In the genomic region with DNA sequence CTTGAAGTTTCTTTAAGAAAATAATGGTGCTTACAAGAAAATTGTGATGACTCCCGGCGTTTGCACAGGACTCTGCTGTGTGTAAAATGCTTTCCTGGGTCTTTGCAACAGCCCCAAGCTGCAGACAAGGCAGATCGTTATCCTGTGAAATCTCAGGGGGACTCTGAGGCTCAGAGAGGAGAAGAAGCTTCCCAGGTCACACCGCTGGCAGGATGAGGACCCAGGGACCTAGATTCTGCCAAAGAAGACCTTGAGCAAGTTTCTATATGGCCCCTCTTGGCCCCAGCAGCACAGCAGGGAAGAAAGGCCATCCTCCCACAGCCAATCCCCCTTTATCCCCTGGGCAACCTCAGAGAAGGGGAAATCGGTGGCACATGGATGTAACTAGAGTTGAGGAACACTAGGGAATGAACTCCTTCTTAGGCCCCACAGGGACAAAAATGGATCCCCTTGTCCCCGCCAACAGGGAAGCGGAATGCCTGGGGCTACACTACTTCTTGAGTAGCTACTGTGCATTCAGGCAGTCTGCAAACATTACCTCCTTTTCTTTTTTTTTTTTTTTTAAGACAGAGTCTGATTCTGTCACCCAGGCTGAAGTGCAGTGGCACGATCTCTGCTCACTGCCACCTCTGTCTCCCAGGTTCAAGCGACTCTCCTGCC, we compare ENCODE assay signal across 12 cellular contexts.
DNase-seq lines count a peak whose midpoint lies in the region; ATAC-seq, FAIRE-seq and TF ChIP-seq lines count a peak whose summit lies in the region.
"Had no signal": no experiment of that assay in that cellular context is flagged by ENCODE, and none has a peak within 500 bp of the region (broad histone marks: within the 10 kb centered on the region; RNA-seq: fewer than 3 reads in every experiment).

No MANE protein-coding gene starts in this region.

- peaks cover 0 to 20% (median 0%) of the 10 kb centered on the region in 7 donors for H3K27me3 ChIP-seq in heart right ventricle
- H3K27me3 ChIP-seq in esophagus squamous epithelium: peaks cover 0 to 7% (median 0%) of the 10 kb centered on the region in 4 donors
- no peaks in the 10 kb centered on the region for H3K27me3 ChIP-seq in pancreas
- no peaks in the 10 kb centered on the region for H3K27me3 ChIP-seq in transverse colon

- in situ Hi-C loops in transverse colon (cut with MboI; ENCODE audit: low pct_ligation_motif_present in 1 of 4, low pct_unique_long_range_greater_than_20kb in 1 of 4, low sequenced_read_pairs in 3 of 4): no loop called here

- peaks cover 0 to 3% of the 10 kb centered on the region in 2 donors for H3K4me1 Mint-ChIP-seq in stimulated activated naive B cell treated with anti-CD40 and anti-IgM and Interleukin-4, amounts not matched to agents 10 μg/mL and 1 μg/mL and 100 μg/mL, for 72 hours

- H3K27me3 Mint-ChIP-seq in stimulated activated naive B cell treated with anti-CD40 and anti-IgM and Interleukin-4, amounts not matched to agents 10 μg/mL and 1 μg/mL and 100 μg/mL, for 72 hours: peaks cover 39 to 66% of the 10 kb centered on the region in 2 donors

- H3K9me3 Mint-ChIP-seq in stimulated activated naive B cell treated with anti-CD40 and anti-IgM and Interleukin-4, amounts not matched to agents 10 μg/mL and 1 μg/mL and 100 μg/mL, for 72 hours: no peaks in the 10 kb centered on the region
- H3K9me3 Mint-ChIP-seq: activated T-helper 2 cell treated with anti-CD3 and anti-CD28 coated beads, Interferon-gamma antibody, Interleukin-2, Interleukin-4, amounts not matched to agents 10 μg/mL and 5 μg/mL and 100 μg/mL, durations not matched to agents 14 hours and 24 hours and 36 hours had no signal

- H3K27ac ChIP-seq in heart right ventricle (peak overlapping the region in 7 of 10 donors; percentile 26 to 76 (median 62)), esophagus squamous epithelium (peak overlapping the region in 3 of 4 donors; percentile 40 to 78 (median 71)), pancreas (peak overlapping the region in 3 of 4 donors; percentile 49 to 76 (median 67)), transverse colon (peak overlapping the region; percentile 59 to 82 (median 78))
- H3K27ac ChIP-seq: epithelial cell of prostate had no signal

- H3K27ac Mint-ChIP-seq in stimulated activated naive B cell treated with anti-CD40 and anti-IgM and Interleukin-4, amounts not matched to agents 10 μg/mL and 1 μg/mL and 100 μg/mL, for 72 hours: no peak overlapping the region
- H3K27ac Mint-ChIP-seq: activated T-helper 2 cell treated with anti-CD3 and anti-CD28 coated beads, Interferon-gamma antibody, Interleukin-2, Interleukin-4, amounts not matched to agents 10 μg/mL and 5 μg/mL and 100 μg/mL, durations not matched to agents 14 hours and 24 hours and 36 hours; T-helper 17 cell had no signal

- no peak overlapping the region for H3K4me3 ChIP-seq in heart right ventricle
- H3K4me3 ChIP-seq in esophagus squamous epithelium: no peak overlapping the region
- H3K4me3 ChIP-seq in pancreas: no peak overlapping the region
- no peak overlapping the region for H3K4me3 ChIP-seq in transverse colon

- no peaks in the 10 kb centered on the region for H3K36me3 ChIP-seq in heart right ventricle
- no peaks in the 10 kb centered on the region for H3K36me3 ChIP-seq in esophagus squamous epithelium
- no peaks in the 10 kb centered on the region for H3K36me3 ChIP-seq in pancreas
- no peaks in the 10 kb centered on the region for H3K36me3 ChIP-seq in transverse colon

- 79 to 83% methylated on average over 9 of the region's 9 CpGs for WGBS in heart right ventricle, 2 donors
- 63 to 73% methylated on average over 8 to 9 of the region's 9 CpGs for WGBS in esophagus squamous epithelium, 2 donors
- 83 to 88% methylated on average over 9 of the region's 9 CpGs for WGBS in pancreas, 2 donors
- WGBS in transverse colon (ENCODE audit: low coverage in 1 of 2), 2 donors: 76% methylated on average over 4 to 9 of the region's 9 CpGs

- H3K4me3 Mint-ChIP-seq in stimulated activated naive B cell treated with anti-CD40 and anti-IgM and Interleukin-4, amounts not matched to agents 10 μg/mL and 1 μg/mL and 100 μg/mL, for 72 hours: no peak overlapping the region
- H3K4me3 Mint-ChIP-seq: T-helper 17 cell had no signal

- FAIRE-seq in pancreas (lab: Jason Lieb, UNC): no peak
- FAIRE-seq: urothelium cell line had no signal

- ATAC-seq in heart right ventricle (no peak), Right ventricle myocardium superior (ENCODE audit: poor library complexity) (no peak), pancreas (no peak)
- ATAC-seq in stimulated activated naive B cell treated with anti-CD40 and anti-IgM and Interleukin-4, amounts not matched to agents 10 μg/mL and 1 μg/mL and 100 μg/mL, for 72 hours (replicated peaks): no peak
- ATAC-seq: T-helper 17 cell had no signal

- intact Hi-C loops in heart right ventricle (cut with DNase I): loop anchor here in 2 of 10 donors (5.0 to 10.0 kb wide), 2 partner anchors 136 to 274 kb away; no protein-coding TSS in a partner anchor
- intact Hi-C loops in Right ventricle myocardium superior (cut with DNase I): no loop called here
- intact Hi-C loops in esophagus squamous epithelium (cut with DNase I): no loop called here
- intact Hi-C loops in pancreas (cut with DNase I): no loop called here
- intact Hi-C loops in transverse colon (cut with DNase I; ENCODE audit: low total_unique reads): no loop called here

- H3K9me3 ChIP-seq in heart right ventricle (no peaks in the 10 kb centered on the region), esophagus squamous epithelium (no peaks in the 10 kb centered on the region), pancreas (no peaks in the 10 kb centered on the region), transverse colon (no peaks in the 10 kb centered on the region)

- DNase-seq in heart right ventricle: no peak
- DNase-seq in Right ventricle myocardium superior: no peak
- DNase-seq in esophagus squamous epithelium (lab: John Stamatoyannopoulos, UW): no peak
- DNase-seq in pancreas: peak in 1 of 6 donors; percentile 18
- DNase-seq in transverse colon: peak; percentile 3
- no peak for DNase-seq in effector CD4-positive, alpha-beta T cell
- DNase-seq in stimulated activated naive B cell treated with anti-CD40 and anti-IgM and Interleukin-4, amounts not matched to agents 10 μg/mL and 1 μg/mL and 100 μg/mL, for 72 hours: no peak
- DNase-seq in stimulated activated CD8-positive, alpha-beta memory T cell treated with anti-CD3 and anti-CD28 coated beads, Interleukin-4, amount 100 ng/mL, for 48 hours: no peak
- DNase-seq: T-helper 17 cell had no signal

- peaks cover 19 to 61% (median 34%) of the 10 kb centered on the region in 9 donors for H3K4me1 ChIP-seq in heart right ventricle
- peaks cover 18 to 51% (median 37%) of the 10 kb centered on the region in 3 donors for H3K4me1 ChIP-seq in esophagus squamous epithelium
- peaks cover 9 to 13% (median 12%) of the 10 kb centered on the region in 3 donors for H3K4me1 ChIP-seq in pancreas
- peaks cover 19 to 30% (median 22%) of the 10 kb centered on the region in 4 donors for H3K4me1 ChIP-seq in transverse colon

- H3K36me3 Mint-ChIP-seq in stimulated activated naive B cell treated with anti-CD40 and anti-IgM and Interleukin-4, amounts not matched to agents 10 μg/mL and 1 μg/mL and 100 μg/mL, for 72 hours: no peaks in the 10 kb centered on the region

- TF ChIP-seq CTCF in heart right ventricle (IDR thresholded peaks at IDR 0.05) (no peak), esophagus squamous epithelium (IDR thresholded peaks at IDR 0.05) (no peak), pancreas (IDR thresholded peaks at IDR 0.05) (no peak), transverse colon (IDR thresholded peaks at IDR 0.05) (no peak)

- TF ChIP-seq POLR2A in esophagus squamous epithelium (IDR thresholded peaks at IDR 0.05) (no peak), transverse colon (IDR thresholded peaks at IDR 0.05) (no peak)

- no peak for TF ChIP-seq EP300 in transverse colon (IDR thresholded peaks at IDR 0.05; ENCODE audit: low read depth)
